In genomic region chr10:130808686-130809085, GRCh38 we compare ENCODE assay signal across 21 cellular contexts.
"Had no signal": no experiment of that assay in that cellular context is flagged by ENCODE, and none has a peak within 500 bp of the region (broad histone marks: within the 10 kb centered on the region; RNA-seq: fewer than 3 reads in every experiment).

No MANE protein-coding gene starts in this region.

- H3K4me3 Mint-ChIP-seq: memory B cell; naive thymus-derived CD8-positive, alpha-beta T cell; nephron; neural crest cell; stimulated activated memory B cell treated with anti-CD40 and anti-IgM and Interleukin-4, amounts not matched to agents 10 μg/mL and 1 μg/mL and 100 μg/mL, for 72 hours; stimulated activated naive CD8-positive, alpha-beta T cell treated with anti-CD3 and anti-CD28 coated beads, Interleukin-15, amount 100 ng/mL, for 72 hours had no signal

- H3K4me1 Mint-ChIP-seq: memory B cell; naive thymus-derived CD8-positive, alpha-beta T cell; nephron; neural crest cell; stimulated activated memory B cell treated with anti-CD40 and anti-IgM and Interleukin-4, amounts not matched to agents 10 μg/mL and 1 μg/mL and 100 μg/mL, for 72 hours; stimulated activated naive CD8-positive, alpha-beta T cell treated with anti-CD3 and anti-CD28 coated beads, Interleukin-15, amount 100 ng/mL, for 72 hours had no signal

- H3K9me3 Mint-ChIP-seq: naive thymus-derived CD8-positive, alpha-beta T cell; nephron; neural crest cell; stimulated activated naive CD8-positive, alpha-beta T cell treated with anti-CD3 and anti-CD28 coated beads, Interleukin-15, amount 100 ng/mL, for 72 hours had no signal

- ATAC-seq: heart right ventricle; left cardiac atrium; left lobe of liver; left ventricle myocardium superior; naive thymus-derived CD8-positive, alpha-beta T cell; right lobe of liver; stimulated activated memory B cell treated with anti-CD40 and anti-IgM and Interleukin-4, amounts not matched to agents 10 μg/mL and 1 μg/mL and 100 μg/mL, for 72 hours; stimulated activated naive CD8-positive, alpha-beta T cell treated with anti-CD3 and anti-CD28 coated beads, Interleukin-15, amount 100 ng/mL, for 72 hours had no signal

- H3K27ac Mint-ChIP-seq: memory B cell; naive thymus-derived CD8-positive, alpha-beta T cell; nephron; progenitor cell of endocrine pancreas; stimulated activated memory B cell treated with anti-CD40 and anti-IgM and Interleukin-4, amounts not matched to agents 10 μg/mL and 1 μg/mL and 100 μg/mL, for 72 hours; stimulated activated naive CD8-positive, alpha-beta T cell treated with anti-CD3 and anti-CD28 coated beads, Interleukin-15, amount 100 ng/mL, for 72 hours had no signal

- H3K27me3 Mint-ChIP-seq: memory B cell; progenitor cell of endocrine pancreas; stimulated activated memory B cell treated with anti-CD40 and anti-IgM and Interleukin-4, amounts not matched to agents 10 μg/mL and 1 μg/mL and 100 μg/mL, for 72 hours had no signal

- H3K36me3 Mint-ChIP-seq: memory B cell; naive thymus-derived CD8-positive, alpha-beta T cell; stimulated activated memory B cell treated with anti-CD40 and anti-IgM and Interleukin-4, amounts not matched to agents 10 μg/mL and 1 μg/mL and 100 μg/mL, for 72 hours had no signal

- DNase-seq: heart right ventricle; kidney glomerular epithelial cell; left cardiac atrium; left ventricle myocardium superior; nucleus accumbens; right lobe of liver; stimulated activated CD4-positive, alpha-beta T cell treated with anti-CD3 and anti-CD28 coated beads, Interleukin-1b, Interleukin-23, amount 100 ng/mL, for 48 hours; stimulated activated CD4-positive, alpha-beta T cell treated with anti-CD3 and anti-CD28 coated beads, Interleukin-2, amount 100 ng/mL, for 48 hours; stimulated activated CD4-positive, alpha-beta T cell treated with anti-CD3 and anti-CD28 coated beads, Interleukin-4, amount 100 ng/mL, for 4 hours; stimulated activated CD8-positive, alpha-beta memory T cell treated with anti-CD3 and anti-CD28 coated beads, Interleukin-4, amount 100 ng/mL, for 48 hours; stimulated activated naive CD4-positive, alpha-beta T cell treated with Interleukin-2 at 50 U/mL for 16 hours; stimulated activated naive CD8-positive, alpha-beta T cell treated with anti-CD3 and anti-CD28 coated beads, Interleukin-15, amount 100 ng/mL, for 72 hours; substantia nigra; upper lobe of left lung had no signal
